In genomic region chr14:59406454-59407245, GRCh38 we compare ENCODE assay signal across 12 cellular contexts. TPM values are rescaled to one million over a fixed set of nuclear protein-coding genes. Genes with fewer than 3 reads are reported as not detected.
A peak's percentile ranks its signal among the peaks of the same experiment; 100 is the strongest.
DNase-seq lines count a peak whose midpoint lies in the region; ATAC-seq, FAIRE-seq and TF ChIP-seq lines count a peak whose summit lies in the region.
"Had no signal": no experiment of that assay in that cellular context is flagged by ENCODE, and none has a peak within 500 bp of the region (broad histone marks: within the 10 kb centered on the region; RNA-seq: fewer than 3 reads in every experiment).

No MANE protein-coding gene starts in this region.

- in situ Hi-C loops in HepG2 (cut with HindIII; ENCODE audit: extremely low pct_ligation_motif_present, low pct_unique_long_range_greater_than_20kb) = no loop called here

- H3K9me3 ChIP-seq in HepG2 (ENCODE audit: low read length) = no peaks in the 10 kb centered on the region
- peaks cover 0 to 5% (median 0%) of the 10 kb centered on the region in 5 donors for H3K9me3 ChIP-seq in subcutaneous abdominal adipose tissue (ENCODE audit: control insufficient read depth in 5 of 5, low read length in 5 of 5)

- H3K36me3 ChIP-seq in HepG2 (replicated peaks in 1 of 2; ENCODE audit: control insufficient read depth in 1 of 2, insufficient read depth in 2 of 2, low read length in 2 of 2) (no peaks in the 10 kb centered on the region), subcutaneous abdominal adipose tissue (ENCODE audit: control insufficient read depth in 5 of 5, insufficient read depth in 5 of 5, low read length in 5 of 5) (no peaks in the 10 kb centered on the region)

- H3K4me1 ChIP-seq in HepG2 (ENCODE audit: insufficient read depth, low read length) (peaks cover 34% of the 10 kb centered on the region), subcutaneous abdominal adipose tissue (ENCODE audit: control insufficient read depth in 5 of 5, insufficient read depth in 5 of 5, low read length in 5 of 5) (peaks cover 0 to 19% (median 13%) of the 10 kb centered on the region in 5 donors)

- no TSS peak for BruUV-seq in HepG2 (replicated peaks; lab: Mats Ljungman, UMichigan)

- peak; percentile 93 for FAIRE-seq in HepG2 (lab: Jason Lieb, UNC)
- FAIRE-seq: GM12892 had no signal

- TF ChIP-seq CTCF in HepG2 (CRISPR knock-in tag; IDR thresholded peaks at IDR 0.05) = no peak

- H3K27me3 ChIP-seq in HepG2 (ENCODE audit: control insufficient read depth in 1 of 2, insufficient read depth in 2 of 2, low read length in 2 of 2) (no peaks in the 10 kb centered on the region), subcutaneous abdominal adipose tissue (ENCODE audit: control insufficient read depth in 5 of 5, insufficient read depth in 4 of 5, low read length in 5 of 5) (no peaks in the 10 kb centered on the region)

- TF ChIP-seq RAD21 in HepG2 (CRISPR knock-in tag; IDR thresholded peaks at IDR 0.05) = no peak

- intact Hi-C loops in HepG2 (cut with micrococcal nuclease; ENCODE audit: unreplicated experiment) = loop anchor here (5.0 kb wide), 1 partner anchor 44 kb away; no protein-coding TSS in a partner anchor

- H4K20me1 ChIP-seq in HepG2 (ENCODE audit: insufficient read depth, low read length) = no peaks in the 10 kb centered on the region

- ATAC-seq in HepG2 = peak; percentile 90
- ATAC-seq in HG03439 (IDR thresholded peaks at IDR 0.05; ENCODE audit: unreplicated experiment) = no peak
- no peak for ATAC-seq in GM19467 (IDR thresholded peaks at IDR 0.05; ENCODE audit: unreplicated experiment)

- H3K9ac ChIP-seq in HepG2 (ENCODE audit: insufficient read depth, low read depth, low read length) = no peak overlapping the region
- no peak overlapping the region for H3K9ac ChIP-seq in subcutaneous abdominal adipose tissue (ENCODE audit: low read length in 5 of 5)

- TF ChIP-seq EP300 in HepG2 (IDR thresholded peaks at IDR 0.05; ENCODE audit: low read depth in 2 of 2, low read length in 2 of 2) (no peak; a peak in 2 of 4 replicates), HepG2 (CRISPR knock-in tag; IDR thresholded peaks at IDR 0.05; ENCODE audit: borderline replicate concordance) (no peak)

- no peaks in the 10 kb centered on the region for H3K79me2 ChIP-seq in HepG2 (ENCODE audit: insufficient read depth, low read length)

- peak; percentile 20 for DNase-seq in RPMI7951 (ENCODE audit: low read depth)
- peak; percentile 82 to 83 for DNase-seq in dermis microvascular lymphatic vessel endothelial cell (ENCODE audit: low read depth in 2 of 2)
- DNase-seq in HepG2 (ENCODE audit: low spot score) = peak; percentile 66
- no peak for DNase-seq in inferior parietal cortex (ENCODE audit: extremely low spot score)
- DNase-seq in activated CD4-positive, CD25-positive, alpha-beta regulatory T cell (lab: John Stamatoyannopoulos, UW) = no peak
- DNase-seq: activated CD4-positive, alpha-beta T cell treated with anti-CD3 and anti-CD28 coated beads, Interleukin-2, amount 50 U/mL, for 4 hours; NCI-H2227 treated with DMSO at 0.1 percent for 48 hours; stimulated activated CD4-positive, alpha-beta T cell treated with anti-CD3 and anti-CD28 coated beads, Interleukin-2, amount 100 ng/mL, for 24 hours had no signal

- peak overlapping the region; percentile 74 for H2AFZ ChIP-seq in HepG2 (ENCODE audit: low read length)

- H3K4me3 ChIP-seq in HepG2 (replicated peaks in 1 of 3; ENCODE audit: insufficient read depth in 1 of 3, low read depth in 2 of 3, low read length in 3 of 3) (peak overlapping the region in 2 of 3 experiments; percentile 20 to 33; a peak in 2 of 6 replicates), subcutaneous abdominal adipose tissue (ENCODE audit: low read depth in 1 of 5, low read length in 5 of 5) (no peak overlapping the region)

- 2% methylated on average over 6 of the region's 6 CpGs for WGBS in HepG2 (ENCODE audit: low lambda C conversion rate)

- H3K4me2 ChIP-seq in HepG2 (ENCODE audit: low read depth, low read length) = peak overlapping the region; percentile 66

- no peak for TF ChIP-seq POLR2A in HepG2 (IDR thresholded peaks at IDR 0.05; ENCODE audit: insufficient read depth in 1 of 2, low read depth in 2 of 2, low read length in 2 of 2)

- POLR2A ChIA-PET in HepG2 (lab: Yijun Ruan, JAX) = no interaction called here

- CTCF ChIA-PET in HepG2 (lab: Yijun Ruan, JAX; ENCODE audit: low intra/inter-chr PET ratio, low total read pairs) = no interaction called here

- H3K27ac ChIP-seq in HepG2 (ENCODE audit: extremely low read length, insufficient read depth, low read length) (peak overlapping the region; percentile 51), subcutaneous abdominal adipose tissue (ENCODE audit: low read depth, low read length) (peak overlapping the region; percentile 19)

TF ChIP-seq in HepG2, 621 proteins besides CTCF, POLR2A, EP300 and RAD21 (continues in another document):
- TF ChIP-seq ONECUT2 (CRISPR knock-in tag; IDR thresholded peaks at IDR 0.05) = no peak
- no peak for TF ChIP-seq ZFP90 (CRISPR knock-in tag; IDR thresholded peaks at IDR 0.05; ENCODE audit: borderline replicate concordance)
- peak; percentile 27; the same call in 1 of the 2 replicates for TF ChIP-seq ATF2 (CRISPR knock-in tag; IDR thresholded peaks at IDR 0.05)
- TF ChIP-seq MAFK (conservative IDR thresholded peaks at IDR 0.05 in 1 of 2, IDR thresholded peaks at IDR 0.05 in 1 of 2; ENCODE audit: low read length in 2 of 2) = peak; percentile 32 to 55; a peak in 3 of 4 replicates
- 0 out of 2 replicates have a peak, but pooled peaks have one; percentile 62 for TF ChIP-seq FOXJ3 (CRISPR knock-in tag; IDR thresholded peaks at IDR 0.05; ENCODE audit: borderline replicate concordance)
- TF ChIP-seq ETV5 (CRISPR knock-in tag; IDR thresholded peaks at IDR 0.05; ENCODE audit: borderline replicate concordance) = peak; percentile 46; the same call in 1 of the 2 replicates
- no peak for TF ChIP-seq ZNF446 (CRISPR knock-in tag; IDR thresholded peaks at IDR 0.05)
- TF ChIP-seq HNF4A (CRISPR knock-in tag; IDR thresholded peaks at IDR 0.05) = peak; percentile 85
- TF ChIP-seq ATAD3A (CRISPR knock-in tag; IDR thresholded peaks at IDR 0.05) = no peak
- TF ChIP-seq ZNF333 (CRISPR knock-in tag; IDR thresholded peaks at IDR 0.05; ENCODE audit: borderline replicate concordance) = no peak
- TF ChIP-seq ZMAT3 (CRISPR knock-in tag; conservative IDR thresholded peaks at IDR 0.05) = no peak
- no peak for TF ChIP-seq TIGD3 (CRISPR knock-in tag; IDR thresholded peaks at IDR 0.05; ENCODE audit: borderline replicate concordance)
- no peak for TF ChIP-seq ZNF383 (CRISPR knock-in tag; IDR thresholded peaks at IDR 0.05; ENCODE audit: borderline replicate concordance)
- TF ChIP-seq PAF1 (CRISPR knock-in tag; IDR thresholded peaks at IDR 0.05) = no peak
- TF ChIP-seq TRIM24 (CRISPR knock-in tag; IDR thresholded peaks at IDR 0.05) = no peak; the same call in 1 of the 2 replicates

RNA-seq across cellular contexts. Expression of gene GPR135, which starts 58.5 kb away (rescaled TPM):
- 0.48 and 0.68 TPM in 2 replicates for total RNA-seq in RPMI7951 (2014; rRNA removed; shearing (Covaris generic))
- total RNA-seq in dermis microvascular lymphatic vessel endothelial cell (0.39 and 0.63 TPM in 2 replicates), HepG2 (2016; rRNA removed; fragmentation: Illumina TruSeq; extraction: Trizol) (0.62 and 1.3 TPM in 2 replicates)
- total RNA-seq in HepG2 (2016; cell fraction: cytosol; rRNA removed; fragmentation: Illumina TruSeq; extraction: Trizol; ENCODE audit: low read depth) = 0.40 and 0.44 TPM in 2 replicates
- total RNA-seq in HepG2 (2016; cell fraction: insoluble cytoplasmic fraction; rRNA removed; fragmentation: Illumina TruSeq; extraction: Trizol) = 0.37 and 1.1 TPM in 2 replicates
- total RNA-seq in HepG2 (2016; cell fraction: membrane; rRNA removed; fragmentation: Illumina TruSeq; extraction: Trizol) = 0.52 and 0.83 TPM in 2 replicates
- 5.7 and 7.1 TPM in 2 replicates for total RNA-seq in HepG2 (2016; cell fraction: nucleus; rRNA removed; fragmentation: Illumina TruSeq; extraction: Trizol)
- polyA plus RNA-seq in HepG2 (2011; rRNA removed) = 0.46 and 0.52 TPM in 2 replicates
- 0.09 and 0.12 TPM in 2 replicates for polyA plus RNA-seq in HepG2 (2011; cell fraction: cytosol; rRNA removed)
- polyA plus RNA-seq in HepG2 (2011; cell fraction: nucleus; rRNA removed) = 3.0 and 4.5 TPM in 2 replicates
- 0.48 and 0.49 TPM in 2 replicates for polyA plus RNA-seq in HepG2 (2012)
- polyA plus RNA-seq in HepG2 (2016; cell fraction: cytosol; fragmentation: Illumina TruSeq; extraction: Trizol; ENCODE audit: low read depth) = 0.06 and 0.12 TPM in 2 replicates
- 0.34 and 0.44 TPM in 2 replicates for polyA plus RNA-seq in HepG2 (2016; cell fraction: insoluble cytoplasmic fraction; fragmentation: Illumina TruSeq; extraction: Trizol; ENCODE audit: low read depth)
- polyA plus RNA-seq in HepG2 (2016; cell fraction: membrane; fragmentation: Illumina TruSeq; extraction: Trizol; ENCODE audit: low read depth) = 0.21 and 0.22 TPM in 2 replicates
- polyA plus RNA-seq in HepG2 (2016; cell fraction: nucleus; fragmentation: Illumina TruSeq; extraction: Trizol; ENCODE audit: insufficient read depth, low read depth) = 3.9 and 4.1 TPM in 2 replicates
- 3.1 and 3.8 TPM in 2 replicates for polyA minus RNA-seq in HepG2 (2011; rRNA and poly(A)+ RNA removed; ENCODE audit: low replicate concordance)
- polyA minus RNA-seq in HepG2 (2011; cell fraction: cytosol; rRNA and poly(A)+ RNA removed) = 0.10 and 0.35 TPM in 2 replicates
- polyA minus RNA-seq in HepG2 (2011; cell fraction: nucleus; rRNA and poly(A)+ RNA removed) = 11.8 and 14.3 TPM in 2 replicates

Comparison
In these comparisons a context has a peak if more than half of its experiments do, and no peak if none do; other contexts are left out.
1. DNase-seq: peak in RPMI7951 (single experiment), dermis microvascular lymphatic vessel endothelial cell (2 of 2) and HepG2 (single experiment); none in inferior parietal cortex (single experiment) and activated CD4-positive, CD25-positive, alpha-beta regulatory T cell (0 of 4).
2. H3K4me3 ChIP-seq: peak in HepG2 (2 of 3); none in subcutaneous abdominal adipose tissue (0 of 5).